17 cellular contexts compared by ENCODE assay signal in the genomic region with DNA sequence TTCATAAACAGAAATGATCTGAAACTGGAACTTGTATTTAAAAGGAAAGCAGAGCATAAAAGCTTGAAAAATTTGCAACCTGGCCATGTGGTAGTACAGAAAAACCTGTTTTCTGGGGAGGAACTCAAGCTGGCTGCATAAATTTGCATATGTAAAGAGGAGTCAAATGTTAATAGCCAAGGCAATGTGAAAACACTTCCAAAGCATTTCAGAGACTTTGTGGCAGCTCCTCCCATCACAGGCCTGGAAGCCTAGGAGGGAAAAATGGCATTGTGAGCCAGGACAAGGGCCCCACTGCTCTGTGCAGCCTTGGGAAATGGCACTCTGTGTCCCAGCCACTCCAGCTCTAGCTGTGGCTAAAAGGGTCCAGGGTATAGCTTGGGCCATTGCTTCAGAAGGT.
DNase-seq lines count a peak whose midpoint lies in the region; FAIRE-seq and TF ChIP-seq lines count a peak whose summit lies in the region.
"Had no signal": no experiment of that assay in that cellular context is flagged by ENCODE, and none has a peak within 500 bp of the region (broad histone marks: within the 10 kb centered on the region; RNA-seq: fewer than 3 reads in every experiment).

No MANE protein-coding gene starts in this region.

- H3K4me1 ChIP-seq in HEK293 (ENCODE audit: control insufficient read depth, insufficient read depth, low read length), result no peaks in the 10 kb centered on the region
- no peaks in the 10 kb centered on the region for H3K4me1 ChIP-seq in H1 (replicated peaks in 1 of 4; ENCODE audit: control insufficient read depth in 3 of 4, insufficient read depth in 4 of 4, low read length in 3 of 4)
- no peaks in the 10 kb centered on the region for H3K4me1 ChIP-seq in mesendoderm (ENCODE audit: control insufficient read depth, low read depth, low read length)
- no peaks in the 10 kb centered on the region for H3K4me1 ChIP-seq in stomach

- H4K8ac ChIP-seq in H1 (ENCODE audit: extremely low read depth, insufficient read depth, low read length) (no peak overlapping the region), mesendoderm (ENCODE audit: low read depth, low read length) (no peak overlapping the region)

- H3K18ac ChIP-seq in H1 (ENCODE audit: extremely low read depth, low read length) (no peak overlapping the region), mesendoderm (ENCODE audit: low read length) (no peak overlapping the region)

- no peaks in the 10 kb centered on the region for H3K27me3 Mint-ChIP-seq in progenitor cell of endocrine pancreas
- H3K27me3 Mint-ChIP-seq: CD4-positive, alpha-beta memory T cell had no signal

- H3K9me3 Mint-ChIP-seq in progenitor cell of endocrine pancreas (ENCODE audit: low read depth), result peaks cover 11% of the 10 kb centered on the region

- POLR2A ChIA-PET in HEK293 (lab: Yijun Ruan, JAX) (no interaction called here), H1 (lab: Charles Lee; ENCODE audit: partially characterized antibody) (no interaction called here)

- no peak overlapping the region for H3K14ac ChIP-seq in H1 (ENCODE audit: insufficient read length)

- TF ChIP-seq RAD21 in H1 (IDR thresholded peaks at IDR 0.05 in 1 of 2, conservative IDR thresholded peaks at IDR 0.05 in 1 of 2; ENCODE audit: low read depth in 2 of 2, low read length in 2 of 2), result no peak

- no peak overlapping the region for H2BK20ac ChIP-seq in H1 (ENCODE audit: low read length)

- H2AFZ ChIP-seq in H1 (ENCODE audit: low read length), result no peak overlapping the region

- H3K36me3 Mint-ChIP-seq in progenitor cell of endocrine pancreas (ENCODE audit: insufficient read depth), result no peaks in the 10 kb centered on the region
- H3K36me3 Mint-ChIP-seq: CD4-positive, alpha-beta memory T cell had no signal

- H3K9me3 ChIP-seq in HEK293 (ENCODE audit: control insufficient read depth, insufficient read depth, low read depth, low read length), result no peaks in the 10 kb centered on the region
- peaks cover 10 to 15% of the 10 kb centered on the region in 2 experiments; a peak in 3 of 4 replicates for H3K9me3 ChIP-seq in H1 (ENCODE audit: insufficient read depth in 2 of 2, low read depth in 1 of 2, low read length in 1 of 2)
- H3K9me3 ChIP-seq in stomach, result peaks cover 0 to 7% (median 0%) of the 10 kb centered on the region in 4 donors

- H2BK12ac ChIP-seq in H1 (ENCODE audit: low read depth, low read length), result no peak overlapping the region

- CTCF ChIA-PET in HEK293 (lab: Yijun Ruan, JAX) (no interaction called here), H1 (lab: Charles Lee; ENCODE audit: partially characterized antibody) (no interaction called here)

- H2BK120ac ChIP-seq in H1 (replicated peaks; ENCODE audit: low read depth, low read length), result no peak overlapping the region
- H2BK120ac ChIP-seq in mesendoderm (ENCODE audit: low read depth, low read length), result no peak overlapping the region

- H3K56ac ChIP-seq in H1 (replicated peaks; ENCODE audit: insufficient read length, low read depth, low read length), result no peak overlapping the region
- H3K56ac ChIP-seq in mesendoderm (ENCODE audit: low read length), result no peak overlapping the region

- no peak overlapping the region for H3K27ac ChIP-seq in HEK293 (ENCODE audit: extremely low read depth, low read depth, low read length)
- H3K27ac ChIP-seq in H1 (ENCODE audit: low read depth, low read length), result no peak overlapping the region
- no peak overlapping the region for H3K27ac ChIP-seq in mesendoderm (ENCODE audit: low read depth, low read length)
- no peak overlapping the region for H3K27ac ChIP-seq in stomach

- H3K9ac ChIP-seq in H1 (replicated peaks in 1 of 4; ENCODE audit: extremely low read depth in 1 of 4, low read depth in 3 of 4, low read length in 3 of 4) (no peak overlapping the region), mesendoderm (ENCODE audit: low read length) (no peak overlapping the region)

- H3K27me3 ChIP-seq in H1 (replicated peaks in 1 of 4; ENCODE audit: control insufficient read depth in 3 of 4, extremely low read depth in 1 of 4, insufficient read depth in 3 of 4, low read length in 3 of 4), result no peaks in the 10 kb centered on the region
- no peaks in the 10 kb centered on the region for H3K27me3 ChIP-seq in mesendoderm (ENCODE audit: insufficient read depth, low read length, poor library complexity)
- no peaks in the 10 kb centered on the region for H3K27me3 ChIP-seq in stomach

- H3K4ac ChIP-seq in H1 (replicated peaks; ENCODE audit: insufficient read length, low read depth, low read length) (no peak overlapping the region), mesendoderm (ENCODE audit: low read depth, low read length) (no peak overlapping the region)

- no peak overlapping the region for H2AK5ac ChIP-seq in H1 (ENCODE audit: low read depth, low read length)
- no peak overlapping the region for H2AK5ac ChIP-seq in mesendoderm (ENCODE audit: low read length)

- no peak for FAIRE-seq in H1 (lab: Jason Lieb, UNC)
- FAIRE-seq: GM12891 had no signal

- DNase-seq in H1 (ENCODE audit: low read depth in 1 of 2, low spot score in 2 of 2) (no peak), mesendoderm (peak; percentile 0), stomach (no peak), hypothalamus (lab: John Stamatoyannopoulos, UW) (no peak), progenitor cell of endocrine pancreas (ENCODE audit: low spot score, unreplicated experiment) (no peak)
- DNase-seq: C1 segment of cervical spinal cord; Calu3; CD4-positive, alpha-beta memory T cell; COR-L47; DMS53; DMS79 treated with DMSO at 0.1 percent for 48 hours; GF-D8; GOT3; H7; HFFc6 had no signal

- H3K79me1 ChIP-seq in H1 (ENCODE audit: low read depth, low read length) (no peaks in the 10 kb centered on the region), mesendoderm (ENCODE audit: low read length) (no peaks in the 10 kb centered on the region)

- H3K23ac ChIP-seq in H1 (ENCODE audit: insufficient read length) (no peak overlapping the region), mesendoderm (ENCODE audit: low read length) (no peak overlapping the region)

- no peak overlapping the region for H4K91ac ChIP-seq in H1 (replicated peaks; ENCODE audit: insufficient read length, low read length)

- no peak overlapping the region for H3K27ac Mint-ChIP-seq in progenitor cell of endocrine pancreas
- H3K27ac Mint-ChIP-seq: CD4-positive, alpha-beta memory T cell; HFFc6 had no signal

- TF ChIP-seq POLR2A in H1 (IDR thresholded peaks at IDR 0.05; ENCODE audit: control extremely low read depth in 1 of 2, low read depth in 2 of 2, low read length in 2 of 2), result no peak
- no peak for TF ChIP-seq POLR2A in stomach (IDR thresholded peaks at IDR 0.05)

- H3K4me1 Mint-ChIP-seq in progenitor cell of endocrine pancreas (ENCODE audit: low read depth), result no peaks in the 10 kb centered on the region
- H3K4me1 Mint-ChIP-seq: CD4-positive, alpha-beta memory T cell had no signal

- no peak overlapping the region for H3K4me3 Mint-ChIP-seq in progenitor cell of endocrine pancreas (ENCODE audit: low read depth)
- H3K4me3 Mint-ChIP-seq: CD4-positive, alpha-beta memory T cell; HFFc6 had no signal

- H3K23me2 ChIP-seq in H1 (ENCODE audit: low read depth, low read length), result no peaks in the 10 kb centered on the region

- no peak for TF ChIP-seq CTCF in HEK293 (tag by site-specific recombination; IDR thresholded peaks at IDR 0.05)
- no peak for TF ChIP-seq CTCF in H1 (IDR thresholded peaks at IDR 0.05; ENCODE audit: control extremely low read depth in 1 of 3, insufficient read depth in 1 of 3, low read depth in 1 of 3, low read length in 3 of 3)
- no peak for TF ChIP-seq CTCF in stomach (IDR thresholded peaks at IDR 0.05)
- TF ChIP-seq CTCF in progenitor cell of endocrine pancreas (IDR thresholded peaks at IDR 0.05; ENCODE audit: unreplicated experiment), result no peak

- no peaks in the 10 kb centered on the region for H3K36me3 ChIP-seq in HEK293 (ENCODE audit: control insufficient read depth in 2 of 2, insufficient read depth in 1 of 2, low read length in 2 of 2)
- H3K36me3 ChIP-seq in H1 (ENCODE audit: control insufficient read depth in 2 of 4, insufficient read depth in 4 of 4, low read length in 3 of 4), result no peaks in the 10 kb centered on the region
- no peaks in the 10 kb centered on the region for H3K36me3 ChIP-seq in mesendoderm (ENCODE audit: control insufficient read depth, insufficient read depth, low read length)
- no peaks in the 10 kb centered on the region for H3K36me3 ChIP-seq in stomach

- TF ChIP-seq EP300 in H1 (IDR thresholded peaks at IDR 0.05; ENCODE audit: borderline replicate concordance in 1 of 2, low read depth in 2 of 2, low read length in 2 of 2), result no peak
- no peak for TF ChIP-seq EP300 in stomach (IDR thresholded peaks at IDR 0.05)

- no peaks in the 10 kb centered on the region for H3K79me2 ChIP-seq in H1 (ENCODE audit: control insufficient read depth in 1 of 2, insufficient read depth in 2 of 2, low read length in 2 of 2)
- no peaks in the 10 kb centered on the region for H3K79me2 ChIP-seq in mesendoderm (ENCODE audit: control insufficient read depth, insufficient read depth, low read length)

- H4K20me1 ChIP-seq in H1 (replicated peaks in 1 of 2; ENCODE audit: control insufficient read depth in 1 of 2, insufficient read depth in 2 of 2, low read length in 2 of 2), result no peaks in the 10 kb centered on the region

- no peak overlapping the region for H2BK5ac ChIP-seq in H1 (ENCODE audit: low read depth, low read length)
- no peak overlapping the region for H2BK5ac ChIP-seq in mesendoderm (ENCODE audit: low read length)

- H3K4me3 ChIP-seq in HEK293 (ENCODE audit: low read depth, low read length), result no peak overlapping the region
- no peak overlapping the region for H3K4me3 ChIP-seq in H1 (ENCODE audit: extremely low read depth in 1 of 4, insufficient read depth in 2 of 4, low read depth in 3 of 4, low read length in 4 of 4)
- H3K4me3 ChIP-seq in mesendoderm (ENCODE audit: low read length), result no peak overlapping the region
- H3K4me3 ChIP-seq in stomach, result no peak overlapping the region

- H2BK15ac ChIP-seq in H1 (ENCODE audit: low read length) (no peak overlapping the region), mesendoderm (replicated peaks; ENCODE audit: low read depth) (no peak overlapping the region)

- H3K4me2 ChIP-seq in H1 (ENCODE audit: insufficient read depth in 1 of 2, low read depth in 2 of 2, low read length in 2 of 2) (no peak overlapping the region), mesendoderm (ENCODE audit: low read length) (no peak overlapping the region)

- H4K5ac ChIP-seq in H1 (ENCODE audit: insufficient read length, low read depth, low read length) (no peak overlapping the region), mesendoderm (ENCODE audit: low read length) (no peak overlapping the region)

- intact Hi-C loops in stomach (cut with DNase I; ENCODE audit: low total_unique reads), result no loop called here

TF ChIP-seq in HEK293, 187 proteins besides CTCF, POLR2A, EP300 and RAD21 (continues in another document):
- TF ChIP-seq ZNF311 (tag by site-specific recombination; IDR thresholded peaks at IDR 0.05; ENCODE audit: borderline replicate concordance), result no peak
- no peak for TF ChIP-seq ZNF37A (tag by site-specific recombination; IDR thresholded peaks at IDR 0.05)
- TF ChIP-seq ZFP41 (tag by site-specific recombination; IDR thresholded peaks at IDR 0.05; ENCODE audit: borderline replicate concordance), result no peak

TF ChIP-seq in H1, 55 proteins besides CTCF, POLR2A, EP300 and RAD21 (continues in another document):
- TF ChIP-seq RFX5 (IDR thresholded peaks at IDR 0.05; ENCODE audit: borderline replicate concordance, low read depth, low read length), result no peak
- TF ChIP-seq RBBP5 (IDR thresholded peaks at IDR 0.05; ENCODE audit: borderline replicate concordance, low read depth, low read length), result no peak
- TF ChIP-seq HDAC6 (IDR thresholded peaks at IDR 0.05; ENCODE audit: low read depth, low read length), result no peak
